ENCODE assay signal across 8 cellular contexts in genomic region chr2:192286093-192286701, GRCh38.
DNase-seq lines count a peak whose midpoint lies in the region; ATAC-seq, FAIRE-seq and TF ChIP-seq lines count a peak whose summit lies in the region.

No MANE protein-coding gene starts in this region.

- H2BK15ac ChIP-seq in H1 (ENCODE audit: low read length) = no peak overlapping the region

- no peaks in the 10 kb centered on the region for H3K79me1 ChIP-seq in H1 (ENCODE audit: low read depth, low read length)

- DNase-seq in NCI-H526 (lab: John Stamatoyannopoulos, UW) = peak; percentile 25 to 47
- DNase-seq in NCI-H526 treated with DMSO at 0.1 percent for 48 hours (lab: John Stamatoyannopoulos, UW) = no peak
- DNase-seq in NCI-H2227 treated with DMSO at 0.1 percent for 48 hours (lab: John Stamatoyannopoulos, UW) = peak; percentile 59
- DNase-seq in H1 (ENCODE audit: low read depth in 1 of 2, low spot score in 2 of 2) = no peak
- no peak for DNase-seq in retinal pigment epithelial cell (ENCODE audit: low read depth)

- H3K4me3 ChIP-seq in H1 (ENCODE audit: extremely low read depth in 1 of 4, insufficient read depth in 2 of 4, low read depth in 3 of 4, low read length in 4 of 4) (no peak overlapping the region), retinal pigment epithelial cell (ENCODE audit: low read length) (no peak overlapping the region)

- no peak overlapping the region for H4K8ac ChIP-seq in H1 (ENCODE audit: extremely low read depth, insufficient read depth, low read length)

- no peak overlapping the region for H2BK120ac ChIP-seq in H1 (replicated peaks; ENCODE audit: low read depth, low read length)

- no peak overlapping the region for H3K23ac ChIP-seq in H1 (ENCODE audit: insufficient read length)

- H2BK12ac ChIP-seq in H1 (ENCODE audit: low read depth, low read length) = no peak overlapping the region

- H3K9ac ChIP-seq in H1 (replicated peaks in 1 of 4; ENCODE audit: extremely low read depth in 1 of 4, low read depth in 3 of 4, low read length in 3 of 4) = no peak overlapping the region

- no peak overlapping the region for H3K18ac ChIP-seq in H1 (ENCODE audit: extremely low read depth, low read length)

- no peak overlapping the region for H3K4me2 ChIP-seq in H1 (ENCODE audit: insufficient read depth in 1 of 2, low read depth in 2 of 2, low read length in 2 of 2)

- TF ChIP-seq POLR2A in H1 (IDR thresholded peaks at IDR 0.05; ENCODE audit: control extremely low read depth in 1 of 2, low read depth in 2 of 2, low read length in 2 of 2) = no peak

- peak; percentile 32 for FAIRE-seq in H1 (lab: Jason Lieb, UNC)

- TF ChIP-seq CTCF in H1 (IDR thresholded peaks at IDR 0.05; ENCODE audit: control extremely low read depth in 1 of 3, insufficient read depth in 1 of 3, low read depth in 1 of 3, low read length in 3 of 3) (peak in 2 of 3 experiments; percentile 52 to 56; a peak in 3 of 4 replicates), retinal pigment epithelial cell (conservative IDR thresholded peaks at IDR 0.05; ENCODE audit: low read depth, low read length) (peak; percentile 60)

- ATAC-seq in HG02938 (IDR thresholded peaks at IDR 0.05; ENCODE audit: unreplicated experiment) = no peak
- ATAC-seq in GM21825 (IDR thresholded peaks at IDR 0.05; ENCODE audit: unreplicated experiment) = no peak
- ATAC-seq in GM21367 (IDR thresholded peaks at IDR 0.05; ENCODE audit: unreplicated experiment) = no peak

- no peak overlapping the region for H3K14ac ChIP-seq in H1 (ENCODE audit: insufficient read length)

- H3K4me1 ChIP-seq in H1 (replicated peaks in 1 of 4; ENCODE audit: control insufficient read depth in 3 of 4, insufficient read depth in 4 of 4, low read length in 3 of 4) = no peaks in the 10 kb centered on the region

- TF ChIP-seq RAD21 in H1 (IDR thresholded peaks at IDR 0.05 in 1 of 2, conservative IDR thresholded peaks at IDR 0.05 in 1 of 2; ENCODE audit: low read depth in 2 of 2, low read length in 2 of 2) = peak; percentile 80 to 84

- H4K5ac ChIP-seq in H1 (ENCODE audit: insufficient read length, low read depth, low read length) = no peak overlapping the region

- 88% methylated on average over 3 of the region's 3 CpGs; no CpG with 5 or more reads in 1 of the 2 experiments for WGBS in H1 (ENCODE audit: extremely low coverage in 1 of 2, insufficient coverage in 1 of 2, insufficient read length in 1 of 2, insufficient replicate concordance in 2 of 2, low coverage in 1 of 2, low lambda C conversion rate in 2 of 2, missing lambda C conversion rate in 1 of 2), 2 experiments

- no peaks in the 10 kb centered on the region for H3K36me3 ChIP-seq in H1 (ENCODE audit: control insufficient read depth in 2 of 4, insufficient read depth in 4 of 4, low read length in 3 of 4)

- H2BK5ac ChIP-seq in H1 (ENCODE audit: low read depth, low read length) = no peak overlapping the region

- POLR2A ChIA-PET in H1 (lab: Charles Lee; ENCODE audit: partially characterized antibody) = no interaction called here

- H2AFZ ChIP-seq in H1 (ENCODE audit: low read length) = no peak overlapping the region

- H3K4ac ChIP-seq in H1 (replicated peaks; ENCODE audit: insufficient read length, low read depth, low read length) = no peak overlapping the region

- H2AK5ac ChIP-seq in H1 (ENCODE audit: low read depth, low read length) = no peak overlapping the region

- no peak overlapping the region for H4K91ac ChIP-seq in H1 (replicated peaks; ENCODE audit: insufficient read length, low read length)

- no peak overlapping the region for H3K27ac ChIP-seq in H1 (ENCODE audit: low read depth, low read length)

- H4K20me1 ChIP-seq in H1 (replicated peaks in 1 of 2; ENCODE audit: control insufficient read depth in 1 of 2, insufficient read depth in 2 of 2, low read length in 2 of 2) = no peaks in the 10 kb centered on the region

- H2BK20ac ChIP-seq in H1 (ENCODE audit: low read length) = no peak overlapping the region

- no peak for TF ChIP-seq EP300 in H1 (IDR thresholded peaks at IDR 0.05; ENCODE audit: borderline replicate concordance in 1 of 2, low read depth in 2 of 2, low read length in 2 of 2)

- H3K9me3 ChIP-seq in H1 (ENCODE audit: insufficient read depth in 2 of 2, low read depth in 1 of 2, low read length in 1 of 2) = no peaks in the 10 kb centered on the region

- H3K27me3 ChIP-seq in H1 (replicated peaks in 1 of 4; ENCODE audit: control insufficient read depth in 3 of 4, extremely low read depth in 1 of 4, insufficient read depth in 3 of 4, low read length in 3 of 4) = no peaks in the 10 kb centered on the region

- CTCF ChIA-PET in H1 (lab: Charles Lee; ENCODE audit: partially characterized antibody) = interaction anchor here (0.7 to 3.5 kb wide), 6 partner anchors 9 to 416 kb away, joined by 3 to 19 read pairs (median 4); no protein-coding TSS in a partner anchor

- no peaks in the 10 kb centered on the region for H3K79me2 ChIP-seq in H1 (ENCODE audit: control insufficient read depth in 1 of 2, insufficient read depth in 2 of 2, low read length in 2 of 2)

- H3K56ac ChIP-seq in H1 (replicated peaks; ENCODE audit: insufficient read length, low read depth, low read length) = no peak overlapping the region

- no peaks in the 10 kb centered on the region for H3K23me2 ChIP-seq in H1 (ENCODE audit: low read depth, low read length)

TF ChIP-seq in H1, 55 proteins besides CTCF, POLR2A, EP300 and RAD21:
- no peak for TF ChIP-seq BCL11A (IDR thresholded peaks at IDR 0.05; ENCODE audit: low read depth in 2 of 2, low read length in 2 of 2)
- TF ChIP-seq SRF (IDR thresholded peaks at IDR 0.05; ENCODE audit: low read depth, low read length) = no peak
- no peak for TF ChIP-seq KDM5A (IDR thresholded peaks at IDR 0.05; ENCODE audit: low read length)
- TF ChIP-seq JUND (IDR thresholded peaks at IDR 0.05; ENCODE audit: low read length) = no peak
- no peak for TF ChIP-seq FOSL1 (IDR thresholded peaks at IDR 0.05; ENCODE audit: insufficient read depth, low read depth, low read length)
- TF ChIP-seq TAF1 (IDR thresholded peaks at IDR 0.05; ENCODE audit: low read depth, low read length) = no peak
- no peak for TF ChIP-seq SP2 (IDR thresholded peaks at IDR 0.05; ENCODE audit: low read length)
- TF ChIP-seq NRF1 (IDR thresholded peaks at IDR 0.05; ENCODE audit: low read depth, low read length) = no peak
- TF ChIP-seq ATF3 (IDR thresholded peaks at IDR 0.05; ENCODE audit: insufficient read depth, low read depth, low read length) = no peak
- no peak for TF ChIP-seq SP1 (IDR thresholded peaks at IDR 0.05; ENCODE audit: low read depth, low read length)
- TF ChIP-seq ASH2L (IDR thresholded peaks at IDR 0.05; ENCODE audit: low read length) = no peak
- TF ChIP-seq RNF2 (IDR thresholded peaks at IDR 0.05; ENCODE audit: borderline replicate concordance, low read depth, low read length, missing control alignments, poor library complexity, severe bottlenecking) = no peak
- TF ChIP-seq SAP30 (IDR thresholded peaks at IDR 0.05; ENCODE audit: insufficient read depth, insufficient replicate concordance, low read length) = no peak
- no peak for TF ChIP-seq KDM1A (IDR thresholded peaks at IDR 0.05; ENCODE audit: borderline replicate concordance, low read length)

Comparison
In these comparisons a context has a peak if more than half of its experiments do, and no peak if none do; other contexts are left out.
1. DNase-seq: peak in NCI-H526 (2 of 2) and NCI-H2227 treated with DMSO at 0.1 percent for 48 hours (single experiment); none in NCI-H526 treated with DMSO at 0.1 percent for 48 hours (single experiment), H1 (0 of 2) and retinal pigment epithelial cell (single experiment).